7 cellular contexts compared by ENCODE assay signal in the genomic region with DNA sequence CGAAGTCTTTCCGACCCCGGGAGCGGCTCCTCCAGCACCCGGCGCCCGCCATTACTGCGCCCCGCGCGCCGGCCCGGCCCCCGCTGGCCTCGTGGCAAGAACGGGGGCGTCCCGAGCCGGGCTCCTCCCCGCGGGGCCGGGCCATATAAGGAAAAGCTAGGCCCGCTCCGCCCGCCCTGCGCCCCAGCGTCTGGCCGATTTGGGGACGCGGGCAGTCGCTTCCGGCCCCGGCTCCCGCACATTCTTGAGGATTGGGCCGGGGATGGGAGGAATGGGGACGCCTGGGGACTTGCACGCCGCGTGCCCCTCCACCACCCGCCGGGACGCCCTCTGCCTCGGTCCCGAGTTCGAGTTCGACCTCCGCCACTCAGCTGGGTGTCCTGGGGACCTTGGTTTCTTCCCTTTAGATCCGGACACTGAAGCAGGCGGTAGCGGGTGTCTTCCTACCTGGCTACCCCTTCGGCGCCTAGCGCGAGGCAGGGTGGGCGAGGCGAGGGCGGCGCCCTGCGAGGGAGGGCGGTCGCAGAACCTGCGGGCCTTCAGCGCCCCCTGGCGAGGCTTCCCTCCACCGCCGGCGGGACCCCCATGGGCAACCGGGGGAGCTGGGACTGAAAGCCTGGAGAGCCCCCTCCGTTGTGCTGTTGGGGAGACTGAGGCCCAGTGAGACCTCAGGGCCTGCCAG. TPM values are rescaled to one million over a fixed set of nuclear protein-coding genes. Genes with fewer than 3 reads are reported as not detected.
DNase-seq lines count a peak whose midpoint lies in the region; ATAC-seq and TF ChIP-seq lines count a peak whose summit lies in the region.

No MANE protein-coding gene starts in this region.

- no peaks in the 10 kb centered on the region for H3K9me3 Mint-ChIP-seq in activated naive CD4-positive, alpha-beta T cell treated with anti-CD3 and anti-CD28 coated beads, Interleukin-2, amount 50 U/mL, for 24 hours

- TF ChIP-seq POLR2A in ovary (IDR thresholded peaks at IDR 0.05): peak; percentile 54

- intact Hi-C loops in head of caudate nucleus (cut with DNase I) (loop anchor here (1.0 to 5.0 kb wide), 3 partner anchors 22 to 138 kb away; a partner anchor contains a TSS), ovary (cut with DNase I) (loop anchor here (2.0 to 10.0 kb wide), 6 partner anchors 48 to 440 kb away; a partner anchor contains a TSS), tibial artery (cut with DNase I; ENCODE audit: low total_unique reads) (loop anchor here (1.0 to 5.0 kb wide), 2 partner anchors 48 to 138 kb away; no protein-coding TSS in a partner anchor)

- H3K27me3 Mint-ChIP-seq in activated naive CD4-positive, alpha-beta T cell treated with anti-CD3 and anti-CD28 coated beads, Interleukin-2, amount 50 U/mL, for 24 hours: no peaks in the 10 kb centered on the region

- TF ChIP-seq CTCF in ovary (IDR thresholded peaks at IDR 0.05) (peak; percentile 89 to 96 (median 91)), tibial artery (IDR thresholded peaks at IDR 0.05) (peak; percentile 82 to 88)

- 0 to 1% (median 1%) methylated on average over 46 to 69 of the region's 69 CpGs for WGBS in ovary, 3 donors

- no peak for TF ChIP-seq EP300 in ovary (IDR thresholded peaks at IDR 0.05)

- DNase-seq in SK-MEL-5 (ENCODE audit: low read depth, low spot score) (peak; percentile 80), head of caudate nucleus (peak; percentile 75 to 96 (median 89)), ovary (peak; percentile 84 to 91 (median 88)), tibial artery (peak; percentile 91 to 95)

- H3K4me3 ChIP-seq in ovary (peak overlapping the region; percentile 88), tibial artery (peak overlapping the region; percentile 90 to 92)

- H3K4me1 Mint-ChIP-seq in activated naive CD4-positive, alpha-beta T cell treated with anti-CD3 and anti-CD28 coated beads, Interleukin-2, amount 50 U/mL, for 24 hours: peaks cover 28% of the 10 kb centered on the region

- H3K36me3 Mint-ChIP-seq in activated naive CD4-positive, alpha-beta T cell treated with anti-CD3 and anti-CD28 coated beads, Interleukin-2, amount 50 U/mL, for 24 hours: no peaks in the 10 kb centered on the region

- H3K4me1 ChIP-seq in ovary (ENCODE audit: insufficient read depth): peaks cover 14% of the 10 kb centered on the region
- H3K4me1 ChIP-seq in tibial artery: peaks cover 0 to 81% (median 69%) of the 10 kb centered on the region in 4 donors

- no peaks in the 10 kb centered on the region for H3K36me3 ChIP-seq in ovary
- peaks cover 61 to 66% (median 61%) of the 10 kb centered on the region in 3 donors for H3K36me3 ChIP-seq in tibial artery

- peak overlapping the region; percentile 94 for H3K4me3 Mint-ChIP-seq in activated naive CD4-positive, alpha-beta T cell treated with anti-CD3 and anti-CD28 coated beads, Interleukin-2, amount 50 U/mL, for 24 hours

- H3K27me3 ChIP-seq in ovary: no peaks in the 10 kb centered on the region
- H3K27me3 ChIP-seq in tibial artery: no peaks in the 10 kb centered on the region

- no peaks in the 10 kb centered on the region for H3K9me3 ChIP-seq in ovary
- H3K9me3 ChIP-seq in tibial artery: no peaks in the 10 kb centered on the region

- H3K27ac ChIP-seq in ovary: peak overlapping the region; percentile 40 to 82
- peak overlapping the region; percentile 99 to 100 for H3K27ac ChIP-seq in tibial artery

- in situ Hi-C loops in SK-MEL-5 (cut with HindIII; ENCODE audit: low pct_unique_long_range_greater_than_20kb, low sequenced_read_pairs): no loop called here

- ATAC-seq in GM18873 (IDR thresholded peaks at IDR 0.05; ENCODE audit: low FRiP score, unreplicated experiment) (peak; percentile 28), HG03135 (IDR thresholded peaks at IDR 0.05; ENCODE audit: unreplicated experiment) (peak; percentile 53)

- H3K27ac Mint-ChIP-seq in activated naive CD4-positive, alpha-beta T cell treated with anti-CD3 and anti-CD28 coated beads, Interleukin-2, amount 50 U/mL, for 24 hours: peak overlapping the region; percentile 90

RNA-seq across cellular contexts. Expression of a gene that starts 3.8 kb away (rescaled TPM):
- 10.1 and 11.4 TPM in 2 replicates for total RNA-seq in SK-MEL-5 (2014; rRNA removed; shearing (Covaris generic))
- 31.2 and 31.3 TPM in 2 replicates for polyA plus RNA-seq in SK-MEL-5 (2015; cell fraction: cytosol; rRNA removed)
- polyA plus RNA-seq in SK-MEL-5 (2015; cell fraction: nucleus; rRNA removed): 91.6 and 101 TPM in 2 replicates
- 100 to 1,000 TPM in 3 of 7 donors, 10 to 100 TPM in 4; 39.9 to 238 (median 87.6) TPM for total RNA-seq in ovary
- polyA plus RNA-seq in ovary: 10 to 100 TPM; 23.1 to 61.2 TPM

RNA-seq across cellular contexts. Expression of a gene that starts 22.4 kb away (rescaled TPM):
- 2.0 and 3.0 TPM in 2 replicates for total RNA-seq in SK-MEL-5 (2014; rRNA removed; shearing (Covaris generic))
- 1.1 and 5.7 TPM in 2 replicates for polyA plus RNA-seq in SK-MEL-5 (2015; cell fraction: cytosol; rRNA removed)
- polyA plus RNA-seq in SK-MEL-5 (2015; cell fraction: nucleus; rRNA removed): not detected in 2 replicates
- total RNA-seq in ovary: 100 to 1,000 TPM; 229 to 678 (median 306) TPM
- polyA plus RNA-seq in ovary: 100 to 1,000 TPM in 1 of 2 donors, 10 to 100 TPM in 1; 25.7 to 433 TPM

RNA-seq across cellular contexts. Expression of a gene that starts 37.8 kb away (rescaled TPM):
- total RNA-seq in SK-MEL-5 (2014; rRNA removed; shearing (Covaris generic)): 0.19 and 0.26 TPM in 2 replicates
- polyA plus RNA-seq in SK-MEL-5 (2015; cell fraction: cytosol; rRNA removed): 0.33 and 0.36 TPM in 2 replicates
- 1.1 and 2.6 TPM in 2 replicates for polyA plus RNA-seq in SK-MEL-5 (2015; cell fraction: nucleus; rRNA removed)
- total RNA-seq in ovary: 1 to 10 TPM in 5 of 7 donors, under 1 TPM in 2; 0.63 to 3.1 (median 1.5) TPM
- under 1 TPM; 0.65 to 0.67 TPM for polyA plus RNA-seq in ovary

RNA-seq across cellular contexts. Expression of a gene that starts 55.4 kb away (rescaled TPM):
- total RNA-seq in SK-MEL-5 (2014; rRNA removed; shearing (Covaris generic)): 0.03 TPM in 1 of 2 replicates, not detected in the other
- not detected in 2 replicates for polyA plus RNA-seq in SK-MEL-5 (2015; cell fraction: cytosol; rRNA removed)
- polyA plus RNA-seq in SK-MEL-5 (2015; cell fraction: nucleus; rRNA removed): not detected in 2 replicates
- total RNA-seq in ovary: under 1 TPM in 1 of 7 donors, not detected in 6; 0.13 TPM
- polyA plus RNA-seq in ovary: not detected

Comparison
In these comparisons a context has a peak if more than half of its experiments do, and no peak if none do; other contexts are left out.
1. Peak in every context shown above with its lines: DNase-seq, ATAC-seq, H3K4me3 ChIP-seq and H3K27ac ChIP-seq.
2. RNA of a gene that starts 22.4 kb away (total RNA-seq): 229 to 678 TPM in ovary; 2.0 to 3.0 TPM in SK-MEL-5; every median in the first group is over 10 times any median in the second.